17 cellular contexts compared by ENCODE assay signal in genomic region chr3:197227780-197228574, GRCh38.
"Had no signal": no experiment of that assay in that cellular context is flagged by ENCODE, and none has a peak within 500 bp of the region (broad histone marks: within the 10 kb centered on the region; RNA-seq: fewer than 3 reads in every experiment).

No MANE protein-coding gene starts in this region.

- H3K27me3 Mint-ChIP-seq: activated CD4-positive, alpha-beta memory T cell treated with anti-CD3 and anti-CD28 coated beads, Interleukin-2, amount 10 ng/mL, durations not matched to agents 7 days and 5 days; stimulated activated naive CD8-positive, alpha-beta T cell treated with anti-CD3 and anti-CD28 coated beads, Interleukin-15, amount 100 ng/mL, for 72 hours; type B pancreatic cell had no signal

- H3K36me3 ChIP-seq: cardiac muscle cell, gastroesophageal sphincter, lower lobe of right lung had no signal

- DNase-seq: activated CD4-positive, alpha-beta memory T cell treated with anti-CD3 and anti-CD28 coated beads, Interleukin-2, amount 10 ng/mL, durations not matched to agents 7 days and 5 days; activated CD4-positive, CD25-positive, alpha-beta regulatory T cell treated with anti-CD3 and anti-CD28 coated beads, Interleukin-2, amount 50 U/mL, for 72 hours; activated CD8-positive, alpha-beta memory T cell treated with anti-CD3 and anti-CD28 coated beads, Interleukin-2, amount 50 U/mL, for 48 hours; activated naive CD4-positive, alpha-beta T cell treated with anti-CD3 and anti-CD28 coated beads for 36 hours; erythroblast; kidney glomerular epithelial cell; lower lobe of right lung; psoas muscle; stimulated activated CD4-positive, alpha-beta T cell treated with anti-CD3 and anti-CD28 coated beads, Interleukin-1b, Interleukin-23, amount 100 ng/mL, for 48 hours; stimulated activated naive CD8-positive, alpha-beta T cell treated with anti-CD3 and anti-CD28 coated beads, Interleukin-15, amount 100 ng/mL, for 72 hours; T-helper 9 cell had no signal

- H3K27ac Mint-ChIP-seq: activated CD4-positive, alpha-beta memory T cell treated with anti-CD3 and anti-CD28 coated beads, Interleukin-2, amount 10 ng/mL, durations not matched to agents 7 days and 5 days; activated naive CD4-positive, alpha-beta T cell treated with anti-CD3 and anti-CD28 coated beads for 36 hours; activated T-helper 1 cell treated with anti-CD3 and anti-CD28 coated beads, Interleukin-12 subunit alpha, Interleukin-12 subunit beta, Interleukin-2, Interleukin-4 antibody, amounts not matched to agents 30 ng/mL and 10 ng/mL and 1 ng/mL, durations not matched to agents 14 hours and 24 hours and 36 hours; stimulated activated naive CD8-positive, alpha-beta T cell treated with anti-CD3 and anti-CD28 coated beads, Interleukin-15, amount 100 ng/mL, for 72 hours; type B pancreatic cell had no signal

- H3K4me3 Mint-ChIP-seq: activated CD4-positive, alpha-beta memory T cell treated with anti-CD3 and anti-CD28 coated beads, Interleukin-2, amount 10 ng/mL, durations not matched to agents 7 days and 5 days; activated naive CD4-positive, alpha-beta T cell treated with anti-CD3 and anti-CD28 coated beads for 36 hours; activated T-helper 1 cell treated with anti-CD3 and anti-CD28 coated beads, Interleukin-12 subunit alpha, Interleukin-12 subunit beta, Interleukin-2, Interleukin-4 antibody, amounts not matched to agents 30 ng/mL and 10 ng/mL and 1 ng/mL, durations not matched to agents 14 hours and 24 hours and 36 hours; neural crest cell; stimulated activated naive CD8-positive, alpha-beta T cell treated with anti-CD3 and anti-CD28 coated beads, Interleukin-15, amount 100 ng/mL, for 72 hours; type B pancreatic cell had no signal

- H3K27me3 ChIP-seq: cardiac muscle cell, gastroesophageal sphincter had no signal

- H3K4me3 ChIP-seq: cardiac muscle cell, gastroesophageal sphincter, lower lobe of right lung, psoas muscle had no signal

- H3K9me3 Mint-ChIP-seq: activated CD4-positive, alpha-beta memory T cell treated with anti-CD3 and anti-CD28 coated beads, Interleukin-2, amount 10 ng/mL, durations not matched to agents 7 days and 5 days; activated naive CD4-positive, alpha-beta T cell treated with anti-CD3 and anti-CD28 coated beads for 36 hours; activated T-helper 1 cell treated with anti-CD3 and anti-CD28 coated beads, Interleukin-12 subunit alpha, Interleukin-12 subunit beta, Interleukin-2, Interleukin-4 antibody, amounts not matched to agents 30 ng/mL and 10 ng/mL and 1 ng/mL, durations not matched to agents 14 hours and 24 hours and 36 hours; neural crest cell; stimulated activated naive CD8-positive, alpha-beta T cell treated with anti-CD3 and anti-CD28 coated beads, Interleukin-15, amount 100 ng/mL, for 72 hours; type B pancreatic cell had no signal

- H3K9me3 ChIP-seq: gastroesophageal sphincter, lower lobe of right lung, psoas muscle had no signal

- H3K27ac ChIP-seq: cardiac muscle cell, gastroesophageal sphincter, lower lobe of right lung, psoas muscle had no signal

- H3K36me3 Mint-ChIP-seq: type B pancreatic cell had no signal

- ATAC-seq: gastroesophageal sphincter; sciatic nerve; stimulated activated naive CD8-positive, alpha-beta T cell treated with anti-CD3 and anti-CD28 coated beads, Interleukin-15, amount 100 ng/mL, for 72 hours had no signal
